ENCODE assay signal across 10 cellular contexts in genomic region chr6:44489912-44490604, GRCh38.
A peak's percentile ranks its signal among the peaks of the same experiment; 100 is the strongest.
DNase-seq lines count a peak whose midpoint lies in the region; ATAC-seq and TF ChIP-seq lines count a peak whose summit lies in the region.
"Had no signal": no experiment of that assay in that cellular context is flagged by ENCODE, and none has a peak within 500 bp of the region (broad histone marks: within the 10 kb centered on the region; RNA-seq: fewer than 3 reads in every experiment).

No MANE protein-coding gene starts in this region.

- no peak overlapping the region for H3K27ac Mint-ChIP-seq in CD4-positive, alpha-beta memory T cell
- H3K27ac Mint-ChIP-seq: activated naive CD4-positive, alpha-beta T cell treated with anti-CD3 and anti-CD28 coated beads, Interleukin-2, amount 50 U/mL, for 24 hours; natural killer cell treated with Interleukin-12 subunit alpha and Interleukin-12 subunit beta and Interleukin-15 and Interleukin-18, amount 100 ng/mL, for 72 hours had no signal

- H3K36me3 Mint-ChIP-seq in CD4-positive, alpha-beta memory T cell = no peaks in the 10 kb centered on the region
- H3K36me3 Mint-ChIP-seq: activated naive CD4-positive, alpha-beta T cell treated with anti-CD3 and anti-CD28 coated beads, Interleukin-2, amount 50 U/mL, for 24 hours; natural killer cell treated with Interleukin-12 subunit alpha and Interleukin-12 subunit beta and Interleukin-15 and Interleukin-18, amount 100 ng/mL, for 72 hours had no signal

- no peak overlapping the region for H3K4me3 Mint-ChIP-seq in CD4-positive, alpha-beta memory T cell
- H3K4me3 Mint-ChIP-seq: activated naive CD4-positive, alpha-beta T cell treated with anti-CD3 and anti-CD28 coated beads, Interleukin-2, amount 50 U/mL, for 24 hours; natural killer cell treated with Interleukin-12 subunit alpha and Interleukin-12 subunit beta and Interleukin-15 and Interleukin-18, amount 100 ng/mL, for 72 hours had no signal

- CTCF ChIA-PET in CD4-positive, alpha-beta memory T cell (lab: Charles Lee; ENCODE audit: partially characterized antibody) = interaction anchor here (1.3 to 1.6 kb wide), 3 partner anchors 13 to 17 kb away, joined by 3 to 6 read pairs (median 5); no protein-coding TSS in a partner anchor

- DNase-seq in GM04504 (ENCODE audit: low read depth) = peak; percentile 94
- DNase-seq in adrenal gland = peak; percentile 53 to 88 (median 84)
- peak in 1 of 2 donors; percentile 34 for DNase-seq in heart right ventricle
- peak; percentile 36 to 38 for DNase-seq in gastrocnemius medialis
- no peak for DNase-seq in CD4-positive, alpha-beta memory T cell
- no peak for DNase-seq in stimulated activated naive CD4-positive, alpha-beta T cell (lab: John Stamatoyannopoulos, UW)

- peaks cover 0 to 4% (median 0%) of the 10 kb centered on the region in 8 donors for H3K9me3 Mint-ChIP-seq in CD4-positive, alpha-beta memory T cell
- H3K9me3 Mint-ChIP-seq: activated naive CD4-positive, alpha-beta T cell treated with anti-CD3 and anti-CD28 coated beads, Interleukin-2, amount 50 U/mL, for 24 hours; natural killer cell treated with Interleukin-12 subunit alpha and Interleukin-12 subunit beta and Interleukin-15 and Interleukin-18, amount 100 ng/mL, for 72 hours had no signal

- ATAC-seq in heart right ventricle = peak; percentile 68 to 86 (median 80)
- peak; percentile 98 to 99 for ATAC-seq in gastrocnemius medialis
- ATAC-seq in GM21825 (IDR thresholded peaks at IDR 0.05; ENCODE audit: unreplicated experiment) = no peak
- no peak for ATAC-seq in GM21717 (IDR thresholded peaks at IDR 0.05; ENCODE audit: unreplicated experiment)

- POLR2A ChIA-PET in CD4-positive, alpha-beta memory T cell (lab: Charles Lee; ENCODE audit: partially characterized antibody) = no interaction called here

- no peaks in the 10 kb centered on the region for H3K4me1 Mint-ChIP-seq in CD4-positive, alpha-beta memory T cell
- H3K4me1 Mint-ChIP-seq: activated naive CD4-positive, alpha-beta T cell treated with anti-CD3 and anti-CD28 coated beads, Interleukin-2, amount 50 U/mL, for 24 hours had no signal

- no peaks in the 10 kb centered on the region for H3K4me1 ChIP-seq in adrenal gland (replicated peaks in 1 of 2)
- H3K4me1 ChIP-seq in heart right ventricle = peaks cover 0 to 14% (median 0%) of the 10 kb centered on the region in 9 donors
- H3K4me1 ChIP-seq in gastrocnemius medialis = peaks cover 0 to 5% of the 10 kb centered on the region in 2 donors
- H3K4me1 ChIP-seq in CD4-positive, alpha-beta memory T cell (ENCODE audit: insufficient read depth, low read length) = no peaks in the 10 kb centered on the region

- TF ChIP-seq POLR2A in adrenal gland (IDR thresholded peaks at IDR 0.05) = no peak
- no peak for TF ChIP-seq POLR2A in gastrocnemius medialis (IDR thresholded peaks at IDR 0.05)

- WGBS in adrenal gland, 4 donors = 44 to 49% (median 47%) methylated on average over 6 of the region's 6 CpGs
- WGBS in heart right ventricle, 2 donors = 68 to 81% methylated on average over 6 of the region's 6 CpGs

- in situ Hi-C loops in gastrocnemius medialis (cut with MboI; ENCODE audit: low sequenced_read_pairs in 4 of 4) = loop anchor here (10.0 to 25.0 kb wide), 4 partner anchors 147 to 1422 kb away; no protein-coding TSS in a partner anchor

- H3K27me3 Mint-ChIP-seq in CD4-positive, alpha-beta memory T cell = peaks cover 7 to 13% of the 10 kb centered on the region in 2 donors

- no peaks in the 10 kb centered on the region for H3K36me3 ChIP-seq in adrenal gland (replicated peaks in 1 of 2)
- no peaks in the 10 kb centered on the region for H3K36me3 ChIP-seq in heart right ventricle
- no peaks in the 10 kb centered on the region for H3K36me3 ChIP-seq in gastrocnemius medialis
- no peaks in the 10 kb centered on the region for H3K36me3 ChIP-seq in CD4-positive, alpha-beta memory T cell (ENCODE audit: insufficient read depth, low read length)

- intact Hi-C loops in adrenal gland (cut with DNase I) (no loop called here), heart right ventricle (cut with DNase I) (loop anchor here in 1 of 10 donors (10.0 kb wide), 2 partner anchors 315 to 1425 kb away; no protein-coding TSS in a partner anchor), gastrocnemius medialis (cut with DNase I; ENCODE audit: low total_unique reads) (loop anchor here (5.0 kb wide), 1 partner anchor 1442 kb away; no protein-coding TSS in a partner anchor)
- intact Hi-C loops in CD4-positive, alpha-beta memory T cell (cut with micrococcal nuclease) = no loop called here

- TF ChIP-seq CTCF in adrenal gland (IDR thresholded peaks at IDR 0.05) (no peak), heart right ventricle (IDR thresholded peaks at IDR 0.05) (no peak), gastrocnemius medialis (IDR thresholded peaks at IDR 0.05 in 4 of 5, conservative IDR thresholded peaks at IDR 0.05 in 1 of 5) (no peak)

- no peak overlapping the region for H3K4me3 ChIP-seq in adrenal gland
- no peak overlapping the region for H3K4me3 ChIP-seq in heart right ventricle
- no peak overlapping the region for H3K4me3 ChIP-seq in gastrocnemius medialis
- no peak overlapping the region for H3K4me3 ChIP-seq in CD4-positive, alpha-beta memory T cell (ENCODE audit: low read length in 2 of 2)

- H3K27ac ChIP-seq in adrenal gland (peak overlapping the region in 2 of 5 donors; percentile 11 to 43), heart right ventricle (peak overlapping the region in 7 of 10 donors; percentile 37 to 81 (median 64)), gastrocnemius medialis (peak overlapping the region; percentile 52 to 63 (median 58))
- no peak overlapping the region for H3K27ac ChIP-seq in CD4-positive, alpha-beta memory T cell (ENCODE audit: low read depth, low read length)

- H3K9me3 ChIP-seq in adrenal gland (replicated peaks in 1 of 3) (no peaks in the 10 kb centered on the region), heart right ventricle (no peaks in the 10 kb centered on the region), gastrocnemius medialis (no peaks in the 10 kb centered on the region)
- H3K9me3 ChIP-seq in CD4-positive, alpha-beta memory T cell (ENCODE audit: control insufficient read depth in 1 of 2, low read length in 2 of 2) = no peaks in the 10 kb centered on the region

- H3K27me3 ChIP-seq in adrenal gland = peaks cover 33% of the 10 kb centered on the region
- peaks cover 0 to 10% (median 0%) of the 10 kb centered on the region in 7 donors for H3K27me3 ChIP-seq in heart right ventricle
- H3K27me3 ChIP-seq in gastrocnemius medialis = no peaks in the 10 kb centered on the region
- H3K27me3 ChIP-seq in CD4-positive, alpha-beta memory T cell (ENCODE audit: insufficient read depth, low read length) = no peaks in the 10 kb centered on the region

Comparison
In these comparisons a context has a peak if more than half of its experiments do, and no peak if none do; other contexts are left out.
1. DNase-seq: peak in GM04504 (single experiment), adrenal gland (7 of 7) and gastrocnemius medialis (2 of 2); none in CD4-positive, alpha-beta memory T cell (0 of 5) and stimulated activated naive CD4-positive, alpha-beta T cell (0 of 6).
2. ATAC-seq: peak in heart right ventricle (8 of 8) and gastrocnemius medialis (2 of 2); none in GM21825 (single experiment) and GM21717 (single experiment).